In the genomic region with DNA sequence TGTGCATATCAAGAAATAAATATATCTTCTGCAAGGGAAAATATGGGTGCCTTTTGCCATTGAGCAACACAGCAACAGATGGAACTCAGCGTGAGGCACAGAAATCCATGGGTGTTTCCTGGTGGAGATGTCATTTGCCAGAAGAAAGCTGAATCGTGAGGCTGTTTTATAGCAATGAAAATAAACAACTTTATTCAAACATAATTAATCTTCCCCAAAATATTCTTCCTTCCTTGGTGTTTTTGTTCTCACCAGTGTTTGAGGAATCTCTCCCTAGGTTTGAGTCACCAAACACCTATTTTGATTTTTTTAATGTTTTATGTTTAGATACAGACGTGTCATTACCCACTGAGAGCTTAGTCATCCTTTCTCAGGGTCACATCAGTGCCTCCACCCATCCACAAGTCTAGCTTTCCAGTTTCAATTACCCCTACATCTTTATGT, we compare ENCODE assay signal across 15 cellular contexts.
A peak's percentile ranks its signal among the peaks of the same experiment; 100 is the strongest.
DNase-seq lines count a peak whose midpoint lies in the region; FAIRE-seq and TF ChIP-seq lines count a peak whose summit lies in the region.
"Had no signal": no experiment of that assay in that cellular context is flagged by ENCODE, and none has a peak within 500 bp of the region (broad histone marks: within the 10 kb centered on the region; RNA-seq: fewer than 3 reads in every experiment).

No MANE protein-coding gene starts in this region.

- H3K36me3 ChIP-seq in MG63 (no peaks in the 10 kb centered on the region), bronchial epithelial cell (ENCODE audit: control insufficient read depth, insufficient read depth, low read length) (no peaks in the 10 kb centered on the region), mesenchymal stem cell (ENCODE audit: control insufficient read depth in 1 of 2, insufficient read depth in 2 of 2, low read depth in 1 of 2, low read length in 2 of 2) (no peaks in the 10 kb centered on the region), colonic mucosa (no peaks in the 10 kb centered on the region)

- H2AFZ ChIP-seq in mesenchymal stem cell (ENCODE audit: low read depth, low read length) = no peak overlapping the region
- H2AFZ ChIP-seq: GM23338 had no signal

- H3K79me1 ChIP-seq in mesenchymal stem cell (replicated peaks; ENCODE audit: low read length, poor library complexity, severe bottlenecking) = no peaks in the 10 kb centered on the region

- H3K4me3 ChIP-seq in MG63 (no peak overlapping the region), bronchial epithelial cell (ENCODE audit: low read depth, low read length) (no peak overlapping the region), mesenchymal stem cell (ENCODE audit: insufficient read depth in 1 of 2, low read depth in 1 of 2, low read length in 2 of 2) (peak overlapping the region in 1 of 2 experiments; percentile 19), colonic mucosa (no peak overlapping the region)
- H3K4me3 ChIP-seq: GM23338 had no signal

- DNase-seq in Daoy (ENCODE audit: low read depth) = peak; percentile 91
- peak; percentile 4 for DNase-seq in MG63
- DNase-seq in bronchial epithelial cell (ENCODE audit: low read depth) = peak; percentile 84
- peak; percentile 72 for DNase-seq in mesenchymal stem cell
- no peak for DNase-seq in midbrain (lab: John Stamatoyannopoulos, UW)
- DNase-seq in GM13976 (ENCODE audit: low spot score) = no peak
- no peak for DNase-seq in hippocampal formation (lab: John Stamatoyannopoulos, UW)
- no peak for DNase-seq in colonic mucosa
- DNase-seq: activated CD8-positive, alpha-beta memory T cell treated with anti-CD3 and anti-CD28 coated beads, Interleukin-2, amount 50 U/mL, for 48 hours; central memory CD4-positive, alpha-beta T cell; glutamatergic neuron; stimulated activated CD4-positive, alpha-beta T cell treated with anti-CD3 and anti-CD28 coated beads, Interleukin-12 subunit alpha, Interleukin-12 subunit beta, amount 100 ng/mL, for 4 hours had no signal

- in situ Hi-C loops in GM13976 (cut with MboI; ENCODE audit: low sequenced_read_pairs, unreplicated experiment) = no loop called here

- H2AK5ac ChIP-seq in mesenchymal stem cell (ENCODE audit: low read length, severe bottlenecking) = no peak overlapping the region

- peak overlapping the region; percentile 46 for H4K8ac ChIP-seq in mesenchymal stem cell (ENCODE audit: low read length)

- no peaks in the 10 kb centered on the region for H3K9me3 ChIP-seq in MG63
- H3K9me3 ChIP-seq in mesenchymal stem cell (ENCODE audit: control insufficient read depth, low read length) = peaks cover 6% of the 10 kb centered on the region
- no peaks in the 10 kb centered on the region for H3K9me3 ChIP-seq in colonic mucosa

- no peak for FAIRE-seq in bronchial epithelial cell (lab: Jason Lieb, UNC)
- FAIRE-seq: TTC549 had no signal

- no peak overlapping the region for H3K23ac ChIP-seq in mesenchymal stem cell (ENCODE audit: low read length in 2 of 2)

- H3K4me1 ChIP-seq in mesenchymal stem cell (ENCODE audit: control insufficient read depth, insufficient read depth, low read depth, low read length) (peaks cover 1% of the 10 kb centered on the region), colonic mucosa (no peaks in the 10 kb centered on the region)

- no peak overlapping the region for H4K91ac ChIP-seq in mesenchymal stem cell (ENCODE audit: low read length)

- H3K27ac ChIP-seq in mesenchymal stem cell (ENCODE audit: low read length, poor library complexity, severe bottlenecking) = no peak overlapping the region
- no peak overlapping the region for H3K27ac ChIP-seq in colonic mucosa
- H3K27ac ChIP-seq: KMS-11 had no signal

- no peak overlapping the region for H3K4me2 ChIP-seq in mesenchymal stem cell (ENCODE audit: low read length, poor library complexity, severe bottlenecking)
- H3K4me2 ChIP-seq: GM23338, KMS-11 had no signal

- no peak overlapping the region for H2BK120ac ChIP-seq in mesenchymal stem cell (ENCODE audit: low read depth, low read length)

- no peak overlapping the region for H3K4ac ChIP-seq in mesenchymal stem cell (ENCODE audit: low read depth in 1 of 2, low read length in 2 of 2)

- H2BK12ac ChIP-seq in mesenchymal stem cell (ENCODE audit: low read length in 2 of 2) = no peak overlapping the region

- TF ChIP-seq CTCF in bronchial epithelial cell (IDR thresholded peaks at IDR 0.05; ENCODE audit: insufficient read depth, low read length, severe bottlenecking) (no peak), GM13976 (IDR thresholded peaks at IDR 0.05; ENCODE audit: borderline replicate concordance, control extremely low read depth, extremely low read depth, insufficient read depth, missing control alignments) (no peak), colonic mucosa (IDR thresholded peaks at IDR 0.05) (no peak)

- H3K9ac ChIP-seq in mesenchymal stem cell (ENCODE audit: low read length) (peak overlapping the region; percentile 78), colonic mucosa (ENCODE audit: low read depth in 2 of 2, low read length in 2 of 2) (no peak overlapping the region)
- H3K9ac ChIP-seq: KMS-11 had no signal

- no peak overlapping the region for H2BK15ac ChIP-seq in mesenchymal stem cell (ENCODE audit: low read depth, poor library complexity, severe bottlenecking)

- H3K27me3 ChIP-seq in MG63 = no peaks in the 10 kb centered on the region
- no peaks in the 10 kb centered on the region for H3K27me3 ChIP-seq in bronchial epithelial cell (ENCODE audit: control insufficient read depth, insufficient read depth, low read length)
- no peaks in the 10 kb centered on the region for H3K27me3 ChIP-seq in mesenchymal stem cell (ENCODE audit: control insufficient read depth in 1 of 2, insufficient read depth in 1 of 2, low read length in 2 of 2)
- no peaks in the 10 kb centered on the region for H3K27me3 ChIP-seq in colonic mucosa

- H2BK5ac ChIP-seq in mesenchymal stem cell (ENCODE audit: low read depth, low read length, poor library complexity, severe bottlenecking) = no peak overlapping the region

- intact Hi-C loops in colonic mucosa (cut with DNase I) = loop anchor here (5.0 kb wide), 1 partner anchor 340 kb away; no protein-coding TSS in a partner anchor

- 0% methylated on average over 1 of the region's 3 CpGs for WGBS in mesenchymal stem cell

- peak overlapping the region; percentile 32 to 46 for H3K18ac ChIP-seq in mesenchymal stem cell (ENCODE audit: low read depth in 1 of 2, low read length in 2 of 2)

- no peak overlapping the region for H3K14ac ChIP-seq in mesenchymal stem cell (ENCODE audit: low read length in 2 of 2)

Comparison
In these comparisons a context has a peak if more than half of its experiments do, and no peak if none do; other contexts are left out.
1. DNase-seq: peak in Daoy (single experiment), MG63 (single experiment), bronchial epithelial cell (single experiment) and mesenchymal stem cell (single experiment); none in midbrain (single experiment), GM13976 (single experiment), hippocampal formation (0 of 2) and colonic mucosa (single experiment).